ENCODE assay signal across 24 cellular contexts in the genomic region with DNA sequence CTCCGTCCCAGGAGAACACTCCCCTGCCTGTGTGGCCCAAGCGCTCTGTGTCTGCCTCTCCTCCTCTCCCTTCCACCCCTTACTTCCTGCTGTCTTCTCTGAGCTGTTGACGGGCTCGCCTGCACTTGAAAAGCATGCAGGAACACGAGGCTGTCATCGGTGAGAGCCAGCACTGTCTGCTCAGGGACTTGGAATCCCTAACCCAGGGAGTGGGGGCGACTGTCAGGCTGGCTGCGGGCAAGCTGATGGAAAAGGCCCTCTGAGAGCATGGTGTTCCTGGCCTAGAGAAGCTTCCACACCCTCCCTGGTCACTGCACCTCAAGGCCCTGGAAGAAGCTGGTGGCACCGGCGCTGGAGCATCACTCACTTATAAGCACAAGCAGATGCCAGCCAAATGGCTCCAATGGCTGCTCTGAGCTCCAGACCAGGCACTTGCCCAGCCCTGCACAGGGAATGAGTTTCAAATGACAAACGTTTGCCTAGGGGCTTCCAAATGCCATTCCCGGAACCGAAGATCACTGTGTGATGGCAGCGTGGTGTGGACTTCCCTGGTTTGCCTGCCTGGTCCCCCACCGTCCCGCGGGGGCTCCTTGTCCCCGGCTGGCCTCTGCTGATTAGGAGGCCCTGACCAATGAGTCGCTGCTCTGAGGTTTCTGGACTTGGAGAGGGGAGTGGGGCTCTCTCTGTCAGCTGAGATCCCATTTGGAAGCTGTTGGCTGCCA. TPM values are rescaled to one million over a fixed set of nuclear protein-coding genes. Genes with fewer than 3 reads are reported as not detected.
A peak's percentile ranks its signal among the peaks of the same experiment; 100 is the strongest.
DNase-seq lines count a peak whose midpoint lies in the region; ATAC-seq and TF ChIP-seq lines count a peak whose summit lies in the region.
"Had no signal": no experiment of that assay in that cellular context is flagged by ENCODE, and none has a peak within 500 bp of the region (broad histone marks: within the 10 kb centered on the region; RNA-seq: fewer than 3 reads in every experiment).

No MANE protein-coding gene starts in this region.

- H3K4me1 ChIP-seq in subcutaneous abdominal adipose tissue (ENCODE audit: control insufficient read depth in 5 of 5, insufficient read depth in 5 of 5, low read length in 5 of 5) (peaks cover 5 to 34% (median 32%) of the 10 kb centered on the region in 5 donors), ascending aorta (no peaks in the 10 kb centered on the region), gastrocnemius medialis (no peaks in the 10 kb centered on the region)
- H3K4me1 ChIP-seq: uterus had no signal

- in situ Hi-C loops in gastrocnemius medialis (cut with MboI; ENCODE audit: low sequenced_read_pairs in 4 of 4), result no loop called here

- H3K4me1 Mint-ChIP-seq in activated CD4-positive, alpha-beta memory T cell treated with anti-CD3 and anti-CD28 coated beads, Interleukin-2, amount 10 ng/mL, durations not matched to agents 7 days and 5 days, result peaks cover 7% of the 10 kb centered on the region
- H3K4me1 Mint-ChIP-seq in activated CD4-positive, alpha-beta memory T cell treated with anti-CD3 and anti-CD28 coated beads for 36 hours (ENCODE audit: low read depth), result peaks cover 2% of the 10 kb centered on the region
- H3K4me1 Mint-ChIP-seq: naive B cell, T-helper 17 cell had no signal

- ATAC-seq in left ventricle myocardium superior (peak; percentile 54), HG03280 (IDR thresholded peaks at IDR 0.05; ENCODE audit: unreplicated experiment) (no peak), gastrocnemius medialis (no peak)
- ATAC-seq: CD8-positive, alpha-beta T cell; T-helper 17 cell had no signal

- intact Hi-C loops in activated CD4-positive, alpha-beta memory T cell treated with anti-CD3 and anti-CD28 coated beads for 36 hours (cut with micrococcal nuclease), result no loop called here
- intact Hi-C loops in left ventricle myocardium superior (cut with micrococcal nuclease), result no loop called here
- intact Hi-C loops in ascending aorta (cut with DNase I), result no loop called here
- intact Hi-C loops in gastrocnemius medialis (cut with DNase I; ENCODE audit: low total_unique reads), result no loop called here

- no peak for TF ChIP-seq POLR2A in gastrocnemius medialis (IDR thresholded peaks at IDR 0.05)

- no peak for TF ChIP-seq CTCF in RWPE1 (conservative IDR thresholded peaks at IDR 0.05; ENCODE audit: low read depth)
- TF ChIP-seq CTCF in ascending aorta (IDR thresholded peaks at IDR 0.05), result no peak
- TF ChIP-seq CTCF in gastrocnemius medialis (IDR thresholded peaks at IDR 0.05 in 4 of 5, conservative IDR thresholded peaks at IDR 0.05 in 1 of 5), result no peak

- H3K9ac ChIP-seq in subcutaneous abdominal adipose tissue (ENCODE audit: low read length in 5 of 5), result no peak overlapping the region

- peak; percentile 3 for DNase-seq in activated CD4-positive, alpha-beta memory T cell treated with anti-CD3 and anti-CD28 coated beads, Interleukin-2, amount 10 ng/mL, durations not matched to agents 7 days and 5 days
- DNase-seq in activated CD4-positive, alpha-beta memory T cell treated with anti-CD3 and anti-CD28 coated beads for 36 hours, result no peak
- no peak for DNase-seq in RWPE1 (ENCODE audit: low spot score)
- no peak for DNase-seq in left ventricle myocardium superior
- no peak for DNase-seq in ascending aorta (ENCODE audit: low spot score in 2 of 2)
- no peak for DNase-seq in gastrocnemius medialis
- DNase-seq: activated naive CD4-positive, alpha-beta T cell treated with Interleukin-2 at 50 U/mL for 16 hours; activated T-cell treated with anti-CD3 and anti-CD28 coated beads for 4 hours; dorsolateral prefrontal cortex; esophagus squamous epithelium; naive B cell; NCI-H1417 treated with DMSO at 0.1 percent for 48 hours; NCI-H2227 treated with DMSO at 0.1 percent for 48 hours; NK-92 treated with Interleukin-12 subunit alpha and Interleukin-12 subunit beta, amount 100 ng/mL, for 24 hours; SHP77 treated with DMSO at 0.1 percent for 48 hours; stimulated activated CD4-positive, alpha-beta T cell treated with anti-CD3 and anti-CD28 coated beads, Interleukin-15, amount 100 ng/mL, for 24 hours; T-helper 17 cell had no signal

- no peaks in the 10 kb centered on the region for H3K36me3 Mint-ChIP-seq in activated CD4-positive, alpha-beta memory T cell treated with anti-CD3 and anti-CD28 coated beads, Interleukin-2, amount 10 ng/mL, durations not matched to agents 7 days and 5 days (ENCODE audit: low read depth)
- H3K36me3 Mint-ChIP-seq in activated CD4-positive, alpha-beta memory T cell treated with anti-CD3 and anti-CD28 coated beads for 36 hours, result no peaks in the 10 kb centered on the region
- H3K36me3 Mint-ChIP-seq: brain; CD8-positive, alpha-beta T cell; naive B cell had no signal

- no peak overlapping the region for H3K4me3 Mint-ChIP-seq in activated CD4-positive, alpha-beta memory T cell treated with anti-CD3 and anti-CD28 coated beads, Interleukin-2, amount 10 ng/mL, durations not matched to agents 7 days and 5 days
- no peak overlapping the region for H3K4me3 Mint-ChIP-seq in activated CD4-positive, alpha-beta memory T cell treated with anti-CD3 and anti-CD28 coated beads for 36 hours
- H3K4me3 Mint-ChIP-seq: brain; CD8-positive, alpha-beta T cell; naive B cell; stimulated activated naive CD8-positive, alpha-beta T cell treated with anti-CD3 and anti-CD28 coated beads, Interleukin-15, Interleukin-2, amounts not matched to agents 100 ng/mL and 50 ng/mL, for 24 hours; T-helper 17 cell had no signal

- H3K9me3 Mint-ChIP-seq in activated CD4-positive, alpha-beta memory T cell treated with anti-CD3 and anti-CD28 coated beads, Interleukin-2, amount 10 ng/mL, durations not matched to agents 7 days and 5 days, result no peaks in the 10 kb centered on the region
- no peaks in the 10 kb centered on the region for H3K9me3 Mint-ChIP-seq in activated CD4-positive, alpha-beta memory T cell treated with anti-CD3 and anti-CD28 coated beads for 36 hours
- H3K9me3 Mint-ChIP-seq: CD8-positive, alpha-beta T cell; naive B cell; stimulated activated naive CD8-positive, alpha-beta T cell treated with anti-CD3 and anti-CD28 coated beads, Interleukin-15, Interleukin-2, amounts not matched to agents 100 ng/mL and 50 ng/mL, for 24 hours had no signal

- POLR2A ChIA-PET in activated CD4-positive, alpha-beta memory T cell treated with anti-CD3 and anti-CD28 coated beads, Interleukin-2, amount 10 ng/mL, durations not matched to agents 7 days and 5 days (lab: Charles Lee), result interaction anchor here (1.8 kb wide), 1 partner anchor 90 kb away, joined by 6 read pairs; a partner anchor contains a TSS
- POLR2A ChIA-PET in activated CD4-positive, alpha-beta memory T cell treated with anti-CD3 and anti-CD28 coated beads for 36 hours (lab: Charles Lee), result no interaction called here
- POLR2A ChIA-PET in RWPE1 (lab: Yijun Ruan, JAX; ENCODE audit: low non-redundant PET), result no interaction called here

- CTCF ChIA-PET in activated CD4-positive, alpha-beta memory T cell treated with anti-CD3 and anti-CD28 coated beads, Interleukin-2, amount 10 ng/mL, durations not matched to agents 7 days and 5 days (lab: Charles Lee), result interaction anchor here (0.5 kb wide), 1 partner anchor 107 kb away, joined by 3 read pairs; no protein-coding TSS in a partner anchor
- CTCF ChIA-PET in activated CD4-positive, alpha-beta memory T cell treated with anti-CD3 and anti-CD28 coated beads for 36 hours (lab: Charles Lee), result no interaction called here
- CTCF ChIA-PET in RWPE1 (lab: Yijun Ruan, JAX), result interaction anchor here (0.6 to 1.2 kb wide), 3 partner anchors 24 to 473 kb away, joined by 3 to 5 read pairs (median 3); no protein-coding TSS in a partner anchor

- H3K4me3 ChIP-seq in subcutaneous abdominal adipose tissue (ENCODE audit: low read depth in 1 of 5, low read length in 5 of 5), result peak overlapping the region in 2 of 5 donors; percentile 11 to 30
- H3K4me3 ChIP-seq in ascending aorta, result no peak overlapping the region
- no peak overlapping the region for H3K4me3 ChIP-seq in gastrocnemius medialis
- H3K4me3 ChIP-seq: dorsolateral prefrontal cortex, esophagus squamous epithelium, uterus had no signal

- no peaks in the 10 kb centered on the region for H3K27me3 ChIP-seq in subcutaneous abdominal adipose tissue (ENCODE audit: control insufficient read depth in 5 of 5, insufficient read depth in 4 of 5, low read length in 5 of 5)
- H3K27me3 ChIP-seq in ascending aorta, result no peaks in the 10 kb centered on the region
- H3K27me3 ChIP-seq in gastrocnemius medialis, result peaks cover 0 to 3% (median 0%) of the 10 kb centered on the region in 3 donors
- H3K27me3 ChIP-seq: uterus had no signal

- H3K36me3 ChIP-seq in subcutaneous abdominal adipose tissue (ENCODE audit: control insufficient read depth in 5 of 5, insufficient read depth in 5 of 5, low read length in 5 of 5), result no peaks in the 10 kb centered on the region
- no peaks in the 10 kb centered on the region for H3K36me3 ChIP-seq in ascending aorta
- no peaks in the 10 kb centered on the region for H3K36me3 ChIP-seq in gastrocnemius medialis
- H3K36me3 ChIP-seq: esophagus squamous epithelium, uterus had no signal

- no peak overlapping the region for H3K27ac Mint-ChIP-seq in activated CD4-positive, alpha-beta memory T cell treated with anti-CD3 and anti-CD28 coated beads, Interleukin-2, amount 10 ng/mL, durations not matched to agents 7 days and 5 days
- H3K27ac Mint-ChIP-seq in activated CD4-positive, alpha-beta memory T cell treated with anti-CD3 and anti-CD28 coated beads for 36 hours, result no peak overlapping the region
- H3K27ac Mint-ChIP-seq: CD8-positive, alpha-beta T cell; stimulated activated naive CD8-positive, alpha-beta T cell treated with anti-CD3 and anti-CD28 coated beads, Interleukin-15, Interleukin-2, amounts not matched to agents 100 ng/mL and 50 ng/mL, for 24 hours; T-helper 17 cell had no signal

- no peaks in the 10 kb centered on the region for H3K9me3 ChIP-seq in subcutaneous abdominal adipose tissue (ENCODE audit: control insufficient read depth in 5 of 5, low read length in 5 of 5)
- H3K9me3 ChIP-seq in ascending aorta, result no peaks in the 10 kb centered on the region
- H3K9me3 ChIP-seq in gastrocnemius medialis, result no peaks in the 10 kb centered on the region
- H3K9me3 ChIP-seq: esophagus squamous epithelium, uterus had no signal

- H3K27ac ChIP-seq in RWPE1 (peak overlapping the region; percentile 50; the same call in 1 of the 2 replicates), subcutaneous abdominal adipose tissue (ENCODE audit: low read depth, low read length) (peak overlapping the region; percentile 72), ascending aorta (no peak overlapping the region), gastrocnemius medialis (no peak overlapping the region)
- H3K27ac ChIP-seq: dorsolateral prefrontal cortex, esophagus squamous epithelium, uterus had no signal

- no peaks in the 10 kb centered on the region for H3K27me3 Mint-ChIP-seq in activated CD4-positive, alpha-beta memory T cell treated with anti-CD3 and anti-CD28 coated beads, Interleukin-2, amount 10 ng/mL, durations not matched to agents 7 days and 5 days
- H3K27me3 Mint-ChIP-seq in activated CD4-positive, alpha-beta memory T cell treated with anti-CD3 and anti-CD28 coated beads for 36 hours, result no peaks in the 10 kb centered on the region
- H3K27me3 Mint-ChIP-seq: stimulated activated naive CD8-positive, alpha-beta T cell treated with anti-CD3 and anti-CD28 coated beads, Interleukin-15, Interleukin-2, amounts not matched to agents 100 ng/mL and 50 ng/mL, for 24 hours; T-helper 17 cell had no signal

RNA-seq across cellular contexts. Expression of a gene that starts 56.7 kb away (rescaled TPM):
- total RNA-seq in activated CD4-positive, alpha-beta memory T cell treated with anti-CD3 and anti-CD28 coated beads, Interleukin-2, amount 10 ng/mL, durations not matched to agents 7 days and 5 days, result not detected
- not detected for total RNA-seq in activated CD4-positive, alpha-beta memory T cell treated with anti-CD3 and anti-CD28 coated beads for 36 hours
- total RNA-seq in left ventricle myocardium superior, result 7.1 TPM
- total RNA-seq in ascending aorta, result 20.2 TPM
- 10 to 100 TPM in 1 of 4 donors, 1 to 10 TPM in 3; 5.5 to 10.4 (median 8.2) TPM for total RNA-seq in gastrocnemius medialis
- total RNA-seq: CD8-positive, alpha-beta T cell; liver; T-helper 17 cell had no signal

Comparison
In these comparisons a context has a peak if more than half of its experiments do, and no peak if none do; other contexts are left out.
1. H3K27ac ChIP-seq: peak in RWPE1 (single experiment) and subcutaneous abdominal adipose tissue (single experiment); none in ascending aorta (0 of 2) and gastrocnemius medialis (0 of 4).